Comparison of ENCODE assay signal across 8 cellular contexts in genomic region chr13:52454459-52454824, GRCh38. TPM values are rescaled to one million over a fixed set of nuclear protein-coding genes. Genes with fewer than 3 reads are reported as not detected.
DNase-seq lines count a peak whose midpoint lies in the region; ATAC-seq and TF ChIP-seq lines count a peak whose summit lies in the region.

No MANE protein-coding gene starts in this region.

- peaks cover 45% of the 10 kb centered on the region for H3K4me1 Mint-ChIP-seq in activated CD4-positive, alpha-beta T cell treated with anti-CD3 and anti-CD28 coated beads, Interleukin-2, amount 10 ng/mL, durations not matched to agents 24 days and 14 days
- H3K4me1 Mint-ChIP-seq in T-cell, result peaks cover 37 to 45% (median 41%) of the 10 kb centered on the region in 3 donors

- H3K4me1 ChIP-seq in osteoblast (ENCODE audit: insufficient read depth, low read length), result peaks cover 31% of the 10 kb centered on the region

- no peaks in the 10 kb centered on the region for H3K9me3 Mint-ChIP-seq in activated CD4-positive, alpha-beta T cell treated with anti-CD3 and anti-CD28 coated beads, Interleukin-2, amount 10 ng/mL, durations not matched to agents 24 days and 14 days
- H3K9me3 Mint-ChIP-seq in T-cell, result no peaks in the 10 kb centered on the region

- H3K27me3 ChIP-seq in osteoblast (ENCODE audit: insufficient read depth, low read length), result no peaks in the 10 kb centered on the region

- H3K9me3 ChIP-seq in osteoblast (ENCODE audit: low read depth, low read length), result no peaks in the 10 kb centered on the region

- ATAC-seq in GM21526 (IDR thresholded peaks at IDR 0.05; ENCODE audit: low FRiP score, unreplicated experiment) (peak; percentile 44), T-cell (replicated peaks in 1 of 4) (peak in 1 of 4 experiments; percentile 0)

- TF ChIP-seq CTCF in osteoblast (IDR thresholded peaks at IDR 0.05; ENCODE audit: extremely low read depth, low read depth, low read length), result no peak

- intact Hi-C loops in activated CD4-positive, alpha-beta T cell treated with anti-CD3 and anti-CD28 coated beads, Interleukin-2, amount 10 ng/mL, durations not matched to agents 24 days and 14 days (cut with micrococcal nuclease), result loop anchor here (5.0 to 10.0 kb wide), 3 partner anchors 47 to 870 kb away; partner anchors contain the start of genes THSD1 and WDFY2

- POLR2A ChIA-PET in T-cell (lab: Charles Lee), result no interaction called here

- in situ Hi-C loops in KBM-7 (cut with MboI; ENCODE audit: low pct_unique_long_range_greater_than_20kb, low sequenced_read_pairs), result no loop called here

- no peaks in the 10 kb centered on the region for H4K20me1 ChIP-seq in osteoblast (ENCODE audit: insufficient read depth, low read length)

- peak overlapping the region; percentile 87 for H3K4me3 ChIP-seq in osteoblast (ENCODE audit: insufficient read depth, low read length)

- no peaks in the 10 kb centered on the region for H3K36me3 ChIP-seq in osteoblast (ENCODE audit: insufficient read depth, low read length)

- H3K27ac ChIP-seq in epithelial cell of prostate (peak overlapping the region; percentile 88), osteoblast (ENCODE audit: low read depth, low read length) (peak overlapping the region; percentile 88)

- peak overlapping the region; percentile 96 for H3K4me2 ChIP-seq in osteoblast (ENCODE audit: insufficient read depth, low read length)

- DNase-seq in activated CD4-positive, alpha-beta T cell treated with anti-CD3 and anti-CD28 coated beads, Interleukin-2, amount 10 ng/mL, durations not matched to agents 24 days and 14 days, result peak; percentile 77
- no peak for DNase-seq in activated CD4-positive, alpha-beta T cell treated with anti-CD3 and anti-CD28 coated beads, Interleukin-2, amount 50 U/mL, for 4 hours
- peak; percentile 73 for DNase-seq in KBM-7
- DNase-seq in T-cell, result peak in 12 of 34 experiments; percentile 3 to 24 (median 12)
- DNase-seq in epithelial cell of prostate (ENCODE audit: low read depth, low spot score), result peak; percentile 73
- no peak for DNase-seq in osteoblast (ENCODE audit: insufficient read length, low spot score, missing footprints)
- no peak for DNase-seq in T1000 (lab: John Stamatoyannopoulos, UW)

- H2AFZ ChIP-seq in osteoblast (ENCODE audit: low read length), result peak overlapping the region; percentile 95

- H3K79me2 ChIP-seq in osteoblast (ENCODE audit: insufficient read depth, low read length), result peaks cover 45% of the 10 kb centered on the region

- H3K4me3 Mint-ChIP-seq in activated CD4-positive, alpha-beta T cell treated with anti-CD3 and anti-CD28 coated beads, Interleukin-2, amount 10 ng/mL, durations not matched to agents 24 days and 14 days, result peak overlapping the region; percentile 97
- peak overlapping the region; percentile 95 for H3K4me3 Mint-ChIP-seq in T-cell

- peak overlapping the region; percentile 91 for H3K27ac Mint-ChIP-seq in activated CD4-positive, alpha-beta T cell treated with anti-CD3 and anti-CD28 coated beads, Interleukin-2, amount 10 ng/mL, durations not matched to agents 24 days and 14 days
- H3K27ac Mint-ChIP-seq in T-cell, result peak overlapping the region; percentile 99 to 100

- no peaks in the 10 kb centered on the region for H3K27me3 Mint-ChIP-seq in activated CD4-positive, alpha-beta T cell treated with anti-CD3 and anti-CD28 coated beads, Interleukin-2, amount 10 ng/mL, durations not matched to agents 24 days and 14 days
- no peaks in the 10 kb centered on the region for H3K27me3 Mint-ChIP-seq in T-cell

- CTCF ChIA-PET in T-cell (lab: Charles Lee), result no interaction called here

- peaks cover 16% of the 10 kb centered on the region for H3K36me3 Mint-ChIP-seq in activated CD4-positive, alpha-beta T cell treated with anti-CD3 and anti-CD28 coated beads, Interleukin-2, amount 10 ng/mL, durations not matched to agents 24 days and 14 days (ENCODE audit: low read depth)
- H3K36me3 Mint-ChIP-seq in T-cell, result peaks cover 2% of the 10 kb centered on the region

RNA-seq across cellular contexts. Expression of gene CKAP2, which starts 0.8 kb away (rescaled TPM):
- total RNA-seq in activated CD4-positive, alpha-beta T cell treated with anti-CD3 and anti-CD28 coated beads, Interleukin-2, amount 10 ng/mL, durations not matched to agents 24 days and 14 days, result 39.9 and 40.9 TPM in 2 replicates
- 10 to 100 TPM in 4 of 5 donors, 1 to 10 TPM in 1; 9.0 to 38.7 (median 12.0) TPM for total RNA-seq in T-cell
- 15.9 and 17.1 TPM in 2 replicates for total RNA-seq in osteoblast

RNA-seq across cellular contexts. Expression of gene VPS36, which starts 4.0 kb away (rescaled TPM):
- 42.0 and 43.0 TPM in 2 replicates for total RNA-seq in activated CD4-positive, alpha-beta T cell treated with anti-CD3 and anti-CD28 coated beads, Interleukin-2, amount 10 ng/mL, durations not matched to agents 24 days and 14 days
- 10 to 100 TPM; 43.3 to 53.7 (median 49.2) TPM for total RNA-seq in T-cell
- 35.8 and 40.7 TPM in 2 replicates for total RNA-seq in osteoblast

RNA-seq across cellular contexts. Expression of gene THSD1, which starts 48.5 kb away (rescaled TPM):
- total RNA-seq in activated CD4-positive, alpha-beta T cell treated with anti-CD3 and anti-CD28 coated beads, Interleukin-2, amount 10 ng/mL, durations not matched to agents 24 days and 14 days, result 0.14 and 0.21 TPM in 2 replicates
- total RNA-seq in T-cell (under 1 TPM; 0.26 to 0.63 (median 0.47) TPM), osteoblast (14.1 and 18.3 TPM in 2 replicates)

Comparison
In these comparisons a context has a peak if more than half of its experiments do, and no peak if none do; other contexts are left out.
1. DNase-seq: peak in activated CD4-positive, alpha-beta T cell treated with anti-CD3 and anti-CD28 coated beads, Interleukin-2, amount 10 ng/mL, durations not matched to agents 24 days and 14 days (single experiment), KBM-7 (single experiment) and epithelial cell of prostate (single experiment); none in activated CD4-positive, alpha-beta T cell treated with anti-CD3 and anti-CD28 coated beads, Interleukin-2, amount 50 U/mL, for 4 hours (0 of 2), osteoblast (single experiment) and T1000 (single experiment).